Comparison of ENCODE assay signal across 10 cellular contexts in genomic region chr9:132166599-132166998, GRCh38. TPM values are rescaled to one million over a fixed set of nuclear protein-coding genes. Genes with fewer than 3 reads are reported as not detected.
A peak's percentile ranks its signal among the peaks of the same experiment; 100 is the strongest.
DNase-seq lines count a peak whose midpoint lies in the region; ATAC-seq, FAIRE-seq and TF ChIP-seq lines count a peak whose summit lies in the region.
"Had no signal": no experiment of that assay in that cellular context is flagged by ENCODE, and none has a peak within 500 bp of the region (broad histone marks: within the 10 kb centered on the region; RNA-seq: fewer than 3 reads in every experiment).

No MANE protein-coding gene starts in this region.

- intact Hi-C loops in CD14-positive monocyte (cut with micrococcal nuclease) = no loop called here

- no peaks in the 10 kb centered on the region for H3K36me3 ChIP-seq in keratinocyte (ENCODE audit: control insufficient read depth in 2 of 2, extremely low read depth in 1 of 2, insufficient read depth in 2 of 2, low read length in 2 of 2)

- FAIRE-seq in keratinocyte (lab: Jason Lieb, UNC) = no peak

- peaks cover 12% of the 10 kb centered on the region for H3K4me1 Mint-ChIP-seq in CD14-positive monocyte
- H3K4me1 Mint-ChIP-seq in WTC11 = peaks cover 27% of the 10 kb centered on the region

- CTCF ChIA-PET in WTC11 (lab: Charles Lee) = interaction anchor here (0.8 to 9.4 kb wide), 17 partner anchors 16 to 412 kb away, joined by 3 to 343 read pairs (median 5); no protein-coding TSS in a partner anchor

- H3K27me3 Mint-ChIP-seq in CD14-positive monocyte (ENCODE audit: low read depth in 3 of 3) = peaks cover 46 to 64% (median 62%) of the 10 kb centered on the region in 3 donors
- H3K27me3 Mint-ChIP-seq in WTC11 (ENCODE audit: low read depth) = peaks cover 47% of the 10 kb centered on the region

- H3K36me3 Mint-ChIP-seq in CD14-positive monocyte (peaks cover 4 to 7% of the 10 kb centered on the region in 2 donors), WTC11 (no peaks in the 10 kb centered on the region)

- no peak overlapping the region for H2AFZ ChIP-seq in keratinocyte (ENCODE audit: control insufficient read depth, low read length)

- dilution Hi-C loops in keratinocyte (cut with MboI; ENCODE audit: extremely low pct_ligation_motif_present, low sequenced_read_pairs) = loop anchor here (25.0 kb wide), 1 partner anchor 354 kb away; no protein-coding TSS in a partner anchor

- TF ChIP-seq CTCF in CD14-positive monocyte (IDR thresholded peaks at IDR 0.05) (peak; percentile 45), GM12873 (IDR thresholded peaks at IDR 0.05; ENCODE audit: insufficient read depth, low read depth, low read length, missing control alignments) (peak; percentile 51), WTC11 (IDR thresholded peaks at IDR 0.05) (peak; percentile 17; the same call in 1 of the 2 replicates), keratinocyte (optimal IDR thresholded peaks at IDR 0.05 in 1 of 3, IDR thresholded peaks at IDR 0.05 in 1 of 3, conservative IDR thresholded peaks at IDR 0.05 in 1 of 3; ENCODE audit: extremely low read depth in 1 of 3, insufficient read depth in 2 of 3, low read length in 3 of 3) (peak; percentile 33 to 57 (median 54))

- DNase-seq in CD14-positive monocyte (ENCODE audit: low spot score) = no peak
- DNase-seq in WTC11 (ENCODE audit: low spot score) = peak; percentile 68
- no peak for DNase-seq in keratinocyte (ENCODE audit: low read depth, low spot score)
- no peak for DNase-seq in hypothalamus (lab: John Stamatoyannopoulos, UW)
- no peak for DNase-seq in NOMO-1 treated with dmso at 0.1 percent for 144 hours (lab: John Stamatoyannopoulos, UW; ENCODE audit: unreplicated experiment)
- no peak for DNase-seq in A172 (ENCODE audit: low spot score)
- DNase-seq: GF-D8, hippocampal formation had no signal

- H3K4me2 ChIP-seq in keratinocyte (ENCODE audit: control insufficient read depth, extremely low read depth, insufficient read depth, low read depth, low read length) = no peak overlapping the region

- POLR2A ChIA-PET in WTC11 (lab: Charles Lee) = no interaction called here

- peaks cover 3% of the 10 kb centered on the region for H3K4me1 ChIP-seq in keratinocyte (ENCODE audit: control insufficient read depth, extremely low read depth, insufficient read depth, low read length)

- H3K9ac ChIP-seq in keratinocyte (ENCODE audit: control insufficient read depth, extremely low read depth, insufficient read depth, low read length) = no peak overlapping the region

- peaks cover 11% of the 10 kb centered on the region for H4K20me1 ChIP-seq in keratinocyte (ENCODE audit: control insufficient read depth, extremely low read depth, insufficient read depth, low read length)

- peaks cover 85% of the 10 kb centered on the region for H3K27me3 ChIP-seq in keratinocyte (ENCODE audit: control insufficient read depth, extremely low read depth, insufficient read depth, low read length)

- ATAC-seq in WTC11 (peak; percentile 75), HG03097 (IDR thresholded peaks at IDR 0.05; ENCODE audit: low FRiP score, unreplicated experiment) (no peak)

- no peaks in the 10 kb centered on the region for H3K79me2 ChIP-seq in keratinocyte (ENCODE audit: control insufficient read depth, insufficient read depth, low read length)

- H3K9me3 Mint-ChIP-seq in CD14-positive monocyte (peaks cover 0 to 13% (median 6%) of the 10 kb centered on the region in 7 donors), WTC11 (no peaks in the 10 kb centered on the region)

- H3K4me3 ChIP-seq in keratinocyte (ENCODE audit: control insufficient read depth in 2 of 3, extremely low read depth in 1 of 3, insufficient read depth in 2 of 3, low read depth in 1 of 3, low read length in 3 of 3) = no peak overlapping the region

- H3K4me3 Mint-ChIP-seq in CD14-positive monocyte = peak overlapping the region in 1 of 2 donors; percentile 77
- no peak overlapping the region for H3K4me3 Mint-ChIP-seq in WTC11

- no peak overlapping the region for H3K27ac ChIP-seq in keratinocyte (ENCODE audit: control insufficient read depth, insufficient read depth, low read length)

- no peaks in the 10 kb centered on the region for H3K9me3 ChIP-seq in keratinocyte (ENCODE audit: control insufficient read depth, low read depth, low read length)

- no peaks in the 10 kb centered on the region for H3K9me1 ChIP-seq in keratinocyte (ENCODE audit: control insufficient read depth, extremely low read depth, insufficient read depth, low read length)

- H3K27ac Mint-ChIP-seq in CD14-positive monocyte = no peak overlapping the region
- no peak overlapping the region for H3K27ac Mint-ChIP-seq in WTC11

TF ChIP-seq in WTC11, 78 proteins besides CTCF, POLR2A, EP300 and RAD21 (continues in another document):
- TF ChIP-seq NFYB (CRISPR knock-in tag; conservative IDR thresholded peaks at IDR 0.05; ENCODE audit: low read depth) (no peak), NR2C2 (CRISPR knock-in tag; IDR thresholded peaks at IDR 0.05) (no peak), PRRX2 (CRISPR knock-in tag; IDR thresholded peaks at IDR 0.05) (no peak), TEAD1 (CRISPR knock-in tag; IDR thresholded peaks at IDR 0.05) (no peak), TP53 (CRISPR knock-in tag; IDR thresholded peaks at IDR 0.05) (no peak), MLX (CRISPR knock-in tag; IDR thresholded peaks at IDR 0.05) (no peak), SOX15 (CRISPR knock-in tag; IDR thresholded peaks at IDR 0.05) (no peak), USF1 (CRISPR knock-in tag; IDR thresholded peaks at IDR 0.05) (no peak), CBFB (CRISPR knock-in tag; IDR thresholded peaks at IDR 0.05; ENCODE audit: low read depth) (no peak), ARID4B (CRISPR knock-in tag; IDR thresholded peaks at IDR 0.05; ENCODE audit: borderline replicate concordance) (no peak), FOXP1 (CRISPR knock-in tag; IDR thresholded peaks at IDR 0.05; ENCODE audit: borderline replicate concordance) (no peak)
- TF ChIP-seq, protein P1, sequence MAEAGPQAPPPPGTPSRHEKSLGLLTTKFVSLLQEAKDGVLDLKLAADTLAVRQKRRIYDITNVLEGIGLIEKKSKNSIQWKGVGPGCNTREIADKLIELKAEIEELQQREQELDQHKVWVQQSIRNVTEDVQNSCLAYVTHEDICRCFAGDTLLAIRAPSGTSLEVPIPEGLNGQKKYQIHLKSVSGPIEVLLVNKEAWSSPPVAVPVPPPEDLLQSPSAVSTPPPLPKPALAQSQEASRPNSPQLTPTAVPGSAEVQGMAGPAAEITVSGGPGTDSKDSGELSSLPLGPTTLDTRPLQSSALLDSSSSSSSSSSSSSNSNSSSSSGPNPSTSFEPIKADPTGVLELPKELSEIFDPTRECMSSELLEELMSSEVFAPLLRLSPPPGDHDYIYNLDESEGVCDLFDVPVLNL (CRISPR knock-in tag; IDR thresholded peaks at IDR 0.05; ENCODE audit: borderline replicate concordance, low read depth) = no peak

RNA-seq across cellular contexts. Expression of gene NTNG2, which starts 4.7 kb away (rescaled TPM):
- polyA plus RNA-seq in CD14-positive monocyte (1 to 10 TPM; 2.1 to 5.0 TPM), keratinocyte (0.05 to 0.17 TPM (median 0.06 TPM) in 3 replicates)
- 3.1 to 4.2 TPM (median 3.3 TPM) in 3 replicates for total RNA-seq in WTC11 (2021)
- polyA plus RNA-seq in keratinocyte (2011; ENCODE audit: low read depth) = not detected
- polyA plus RNA-seq in keratinocyte (2011; cell fraction: cytosol; rRNA removed) = 0.09 and 0.53 TPM in 2 replicates
- polyA plus RNA-seq in keratinocyte (2011; cell fraction: nucleus; rRNA removed) = 0.41 and 0.64 TPM in 2 replicates
- 0.05 and 0.13 TPM in 2 replicates for polyA plus RNA-seq in keratinocyte (2012; ENCODE audit: low replicate concordance)
- 0.07 to 0.16 TPM (median 0.10 TPM) in 3 replicates for polyA minus RNA-seq in keratinocyte
- not detected for polyA minus RNA-seq in keratinocyte (2011; cell fraction: cytosol; rRNA and poly(A)+ RNA removed)
- 0.31 and 0.32 TPM in 2 replicates for polyA minus RNA-seq in keratinocyte (2011; cell fraction: nucleus; rRNA and poly(A)+ RNA removed)
- total RNA-seq in A172 (2014; rRNA removed; shearing (Covaris generic)) = 3.8 and 5.7 TPM in 2 replicates
